In the genomic region with DNA sequence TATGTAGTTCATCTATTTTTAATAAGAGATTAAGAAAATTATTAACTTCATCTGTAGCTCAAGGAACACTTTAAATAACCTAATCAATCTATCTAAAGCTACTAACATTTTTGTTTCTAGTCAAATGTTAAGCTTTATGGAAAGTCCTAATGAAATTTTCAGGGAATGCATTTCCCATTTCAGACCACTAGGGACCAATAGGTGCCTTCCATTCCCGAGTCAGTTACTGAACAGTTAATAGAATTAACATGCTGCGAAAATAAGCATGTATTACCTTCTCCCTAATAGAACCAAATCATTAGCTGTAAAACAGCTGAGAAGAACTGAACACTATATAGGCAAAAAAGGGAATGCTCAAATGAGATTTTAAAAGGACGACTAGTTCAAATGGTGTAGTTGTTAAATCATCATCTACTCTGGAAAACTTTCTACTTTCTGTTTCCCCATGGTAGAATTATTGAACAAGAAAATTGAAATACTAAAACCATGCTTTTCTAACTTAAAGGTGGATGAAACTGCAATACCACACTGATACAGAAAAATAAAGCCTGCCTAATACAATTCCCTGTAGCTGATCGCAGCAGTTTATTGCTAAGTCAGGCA, we compare ENCODE assay signal across 9 cellular contexts. TPM values are rescaled to one million over a fixed set of nuclear protein-coding genes. Genes with fewer than 3 reads are reported as not detected.
A peak's percentile ranks its signal among the peaks of the same experiment; 100 is the strongest.
DNase-seq lines count a peak whose midpoint lies in the region; ATAC-seq and TF ChIP-seq lines count a peak whose summit lies in the region.
"Had no signal": no experiment of that assay in that cellular context is flagged by ENCODE, and none has a peak within 500 bp of the region (broad histone marks: within the 10 kb centered on the region; RNA-seq: fewer than 3 reads in every experiment).

No MANE protein-coding gene starts in this region.

- H3K27ac ChIP-seq in colonic mucosa = no peak overlapping the region

- H3K27me3 Mint-ChIP-seq in progenitor cell of endocrine pancreas = no peaks in the 10 kb centered on the region
- no peaks in the 10 kb centered on the region for H3K27me3 Mint-ChIP-seq in activated CD4-positive, alpha-beta T cell treated with anti-CD3 and anti-CD28 coated beads for 36 hours

- DNase-seq in ELR (ENCODE audit: low read depth) (peak; percentile 55), M059J (ENCODE audit: low read depth) (peak; percentile 26), colonic mucosa (no peak), progenitor cell of endocrine pancreas (ENCODE audit: low spot score, unreplicated experiment) (no peak)
- DNase-seq in activated CD4-positive, alpha-beta T cell treated with anti-CD3 and anti-CD28 coated beads for 36 hours = no peak
- no peak for DNase-seq in stimulated activated naive CD4-positive, alpha-beta T cell (lab: John Stamatoyannopoulos, UW)
- DNase-seq: stimulated activated CD4-positive, alpha-beta T cell treated with anti-CD3 and anti-CD28 coated beads, Interleukin-2, amount 100 ng/mL, for 24 hours had no signal

- ATAC-seq in HG03135 (IDR thresholded peaks at IDR 0.05; ENCODE audit: unreplicated experiment) = no peak
- no peak for ATAC-seq in activated CD4-positive, alpha-beta T cell treated with anti-CD3 and anti-CD28 coated beads for 36 hours
- no peak for ATAC-seq in GM18858 (IDR thresholded peaks at IDR 0.05; ENCODE audit: unreplicated experiment)

- H3K36me3 Mint-ChIP-seq in progenitor cell of endocrine pancreas (ENCODE audit: insufficient read depth) = no peaks in the 10 kb centered on the region
- peaks cover 3% of the 10 kb centered on the region for H3K36me3 Mint-ChIP-seq in activated CD4-positive, alpha-beta T cell treated with anti-CD3 and anti-CD28 coated beads for 36 hours (ENCODE audit: low read depth)

- H3K9ac ChIP-seq in colonic mucosa (ENCODE audit: low read depth in 2 of 2, low read length in 2 of 2) = no peak overlapping the region

- no peak overlapping the region for H3K4me3 ChIP-seq in colonic mucosa

- no peak overlapping the region for H3K27ac Mint-ChIP-seq in progenitor cell of endocrine pancreas
- H3K27ac Mint-ChIP-seq in activated CD4-positive, alpha-beta T cell treated with anti-CD3 and anti-CD28 coated beads for 36 hours = no peak overlapping the region

- no peak overlapping the region for H3K4me3 Mint-ChIP-seq in progenitor cell of endocrine pancreas (ENCODE audit: low read depth)
- H3K4me3 Mint-ChIP-seq in activated CD4-positive, alpha-beta T cell treated with anti-CD3 and anti-CD28 coated beads for 36 hours = no peak overlapping the region

- peaks cover 14% of the 10 kb centered on the region for H3K4me1 Mint-ChIP-seq in progenitor cell of endocrine pancreas (ENCODE audit: low read depth)
- peaks cover 28% of the 10 kb centered on the region for H3K4me1 Mint-ChIP-seq in activated CD4-positive, alpha-beta T cell treated with anti-CD3 and anti-CD28 coated beads for 36 hours

- no peaks in the 10 kb centered on the region for H3K27me3 ChIP-seq in colonic mucosa

- POLR2A ChIA-PET in activated CD4-positive, alpha-beta T cell treated with anti-CD3 and anti-CD28 coated beads for 36 hours (lab: Charles Lee) = no interaction called here

- H3K4me1 ChIP-seq in colonic mucosa = no peaks in the 10 kb centered on the region

- CTCF ChIA-PET in activated CD4-positive, alpha-beta T cell treated with anti-CD3 and anti-CD28 coated beads for 36 hours (lab: Charles Lee) = interaction anchor here (0.5 to 1.9 kb wide), 11 partner anchors 12 to 920 kb away, joined by 3 to 7 read pairs (median 3); a partner anchor contains a TSS

- TF ChIP-seq CTCF in colonic mucosa (IDR thresholded peaks at IDR 0.05) = peak; percentile 45
- peak; percentile 72 for TF ChIP-seq CTCF in progenitor cell of endocrine pancreas (IDR thresholded peaks at IDR 0.05; ENCODE audit: unreplicated experiment)

- H3K9me3 ChIP-seq in colonic mucosa = no peaks in the 10 kb centered on the region

- no peaks in the 10 kb centered on the region for H3K9me3 Mint-ChIP-seq in progenitor cell of endocrine pancreas (ENCODE audit: low read depth)
- H3K9me3 Mint-ChIP-seq in activated CD4-positive, alpha-beta T cell treated with anti-CD3 and anti-CD28 coated beads for 36 hours (ENCODE audit: low read depth) = no peaks in the 10 kb centered on the region

- intact Hi-C loops in colonic mucosa (cut with DNase I) = no loop called here
- intact Hi-C loops in activated CD4-positive, alpha-beta T cell treated with anti-CD3 and anti-CD28 coated beads for 36 hours (cut with DNase I, micrococcal nuclease) = no loop called here

- no peaks in the 10 kb centered on the region for H3K36me3 ChIP-seq in colonic mucosa

RNA-seq across cellular contexts. Expression of a gene that starts 22.5 kb away (rescaled TPM):
- total RNA-seq in M059J (2014; rRNA removed; shearing (Covaris generic)) = 37.8 and 48.1 TPM in 2 replicates
- total RNA-seq in colonic mucosa (10 to 100 TPM; 31.4 to 31.8 TPM), progenitor cell of endocrine pancreas (37.8 and 41.2 TPM in 2 replicates)
- 10 to 100 TPM; 25.3 to 33.5 TPM for total RNA-seq in activated CD4-positive, alpha-beta T cell treated with anti-CD3 and anti-CD28 coated beads for 36 hours

Comparison
In these comparisons a context has a peak if more than half of its experiments do, and no peak if none do; other contexts are left out.
1. DNase-seq: peak in ELR (single experiment) and M059J (single experiment); none in colonic mucosa (single experiment), progenitor cell of endocrine pancreas (single experiment), activated CD4-positive, alpha-beta T cell treated with anti-CD3 and anti-CD28 coated beads for 36 hours (single experiment) and stimulated activated naive CD4-positive, alpha-beta T cell (0 of 6).